2 cellular contexts compared by ENCODE assay signal in the genomic region with DNA sequence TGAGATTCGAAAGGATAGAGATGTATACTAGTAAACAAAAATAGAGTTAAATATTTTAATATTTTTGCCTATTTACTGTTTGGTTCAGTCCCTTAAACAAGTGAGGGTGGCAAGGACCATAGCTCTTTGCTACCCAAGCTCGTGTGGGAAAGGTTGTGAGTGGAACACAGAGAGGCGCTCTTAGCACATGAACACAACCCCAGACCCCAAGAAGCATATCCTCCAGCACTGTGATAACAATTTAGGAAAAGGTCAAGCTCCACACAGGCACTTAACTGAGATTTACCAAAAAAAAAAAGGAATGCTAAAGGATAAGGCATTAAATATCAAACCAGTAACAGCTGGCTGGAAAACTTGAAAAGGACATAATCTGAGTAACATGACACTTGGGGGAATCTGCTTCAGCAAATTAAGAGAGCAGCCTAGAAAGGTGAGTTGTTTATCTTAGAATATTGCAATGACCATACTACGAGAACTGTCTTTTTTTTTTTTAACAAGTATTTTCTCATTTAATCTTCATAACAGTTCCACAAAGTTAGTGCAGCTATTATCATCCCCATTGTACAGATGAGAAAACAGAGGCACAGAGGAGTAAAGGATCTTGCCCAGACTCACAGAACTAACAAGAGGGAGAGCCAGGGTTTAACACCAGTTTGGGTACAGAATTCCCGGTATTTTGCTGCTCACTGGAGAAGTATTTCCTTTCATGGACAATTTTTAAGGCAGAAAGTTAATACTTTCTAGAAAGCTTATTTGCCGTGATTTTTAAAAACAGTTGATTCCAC.
A peak's percentile ranks its signal among the peaks of the same experiment; 100 is the strongest.
TF ChIP-seq lines count a peak whose summit lies in the region.

No MANE protein-coding gene starts in this region.

TF ChIP-seq in HepG2, 621 proteins besides CTCF, POLR2A, EP300 and RAD21 (continued from another document):
- TF ChIP-seq ZNF629 (CRISPR knock-in tag; conservative IDR thresholded peaks at IDR 0.05) (peak; percentile 80), ZNF652 (CRISPR knock-in tag; IDR thresholded peaks at IDR 0.05; ENCODE audit: borderline replicate concordance, low read depth) (no peak), CREM (IDR thresholded peaks at IDR 0.05) (no peak), CREM (CRISPR knock-in tag; IDR thresholded peaks at IDR 0.05) (no peak), ZBTB42 (CRISPR knock-in tag; IDR thresholded peaks at IDR 0.05) (no peak), STAG1 (CRISPR knock-in tag; IDR thresholded peaks at IDR 0.05) (peak; percentile 64), MLLT10 (CRISPR knock-in tag; IDR thresholded peaks at IDR 0.05) (no peak), ZNF24 (IDR thresholded peaks at IDR 0.05) (no peak)
- TF ChIP-seq, protein P1, sequence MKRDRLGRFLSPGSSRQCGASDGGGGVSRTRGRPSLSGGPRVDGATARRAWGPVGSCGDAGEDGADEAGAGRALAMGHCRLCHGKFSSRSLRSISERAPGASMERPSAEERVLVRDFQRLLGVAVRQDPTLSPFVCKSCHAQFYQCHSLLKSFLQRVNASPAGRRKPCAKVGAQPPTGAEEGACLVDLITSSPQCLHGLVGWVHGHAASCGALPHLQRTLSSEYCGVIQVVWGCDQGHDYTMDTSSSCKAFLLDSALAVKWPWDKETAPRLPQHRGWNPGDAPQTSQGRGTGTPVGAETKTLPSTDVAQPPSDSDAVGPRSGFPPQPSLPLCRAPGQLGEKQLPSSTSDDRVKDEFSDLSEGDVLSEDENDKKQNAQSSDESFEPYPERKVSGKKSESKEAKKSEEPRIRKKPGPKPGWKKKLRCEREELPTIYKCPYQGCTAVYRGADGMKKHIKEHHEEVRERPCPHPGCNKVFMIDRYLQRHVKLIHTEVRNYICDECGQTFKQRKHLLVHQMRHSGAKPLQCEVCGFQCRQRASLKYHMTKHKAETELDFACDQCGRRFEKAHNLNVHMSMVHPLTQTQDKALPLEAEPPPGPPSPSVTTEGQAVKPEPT (CRISPR knock-in tag; IDR thresholded peaks at IDR 0.05; ENCODE audit: low read depth), result no peak

TF ChIP-seq in Ishikawa, 13 proteins besides CTCF, POLR2A, EP300 and RAD21 (continued from another document):
- TF ChIP-seq, protein P2, sequence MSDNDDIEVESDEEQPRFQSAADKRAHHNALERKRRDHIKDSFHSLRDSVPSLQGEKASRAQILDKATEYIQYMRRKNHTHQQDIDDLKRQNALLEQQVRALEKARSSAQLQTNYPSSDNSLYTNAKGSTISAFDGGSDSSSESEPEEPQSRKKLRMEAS (IDR thresholded peaks at IDR 0.05), result no peak
- no peak for TF ChIP-seq ZBTB7A (IDR thresholded peaks at IDR 0.05; ENCODE audit: low read depth)
- TF ChIP-seq CEBPB (IDR thresholded peaks at IDR 0.05), result no peak
- no peak for TF ChIP-seq NFIC (IDR thresholded peaks at IDR 0.05)
- TF ChIP-seq FOXM1 (IDR thresholded peaks at IDR 0.05; ENCODE audit: borderline replicate concordance, low read depth), result no peak
- TF ChIP-seq TCF12 (IDR thresholded peaks at IDR 0.05; ENCODE audit: low read depth), result no peak
- TF ChIP-seq, protein P3, sequence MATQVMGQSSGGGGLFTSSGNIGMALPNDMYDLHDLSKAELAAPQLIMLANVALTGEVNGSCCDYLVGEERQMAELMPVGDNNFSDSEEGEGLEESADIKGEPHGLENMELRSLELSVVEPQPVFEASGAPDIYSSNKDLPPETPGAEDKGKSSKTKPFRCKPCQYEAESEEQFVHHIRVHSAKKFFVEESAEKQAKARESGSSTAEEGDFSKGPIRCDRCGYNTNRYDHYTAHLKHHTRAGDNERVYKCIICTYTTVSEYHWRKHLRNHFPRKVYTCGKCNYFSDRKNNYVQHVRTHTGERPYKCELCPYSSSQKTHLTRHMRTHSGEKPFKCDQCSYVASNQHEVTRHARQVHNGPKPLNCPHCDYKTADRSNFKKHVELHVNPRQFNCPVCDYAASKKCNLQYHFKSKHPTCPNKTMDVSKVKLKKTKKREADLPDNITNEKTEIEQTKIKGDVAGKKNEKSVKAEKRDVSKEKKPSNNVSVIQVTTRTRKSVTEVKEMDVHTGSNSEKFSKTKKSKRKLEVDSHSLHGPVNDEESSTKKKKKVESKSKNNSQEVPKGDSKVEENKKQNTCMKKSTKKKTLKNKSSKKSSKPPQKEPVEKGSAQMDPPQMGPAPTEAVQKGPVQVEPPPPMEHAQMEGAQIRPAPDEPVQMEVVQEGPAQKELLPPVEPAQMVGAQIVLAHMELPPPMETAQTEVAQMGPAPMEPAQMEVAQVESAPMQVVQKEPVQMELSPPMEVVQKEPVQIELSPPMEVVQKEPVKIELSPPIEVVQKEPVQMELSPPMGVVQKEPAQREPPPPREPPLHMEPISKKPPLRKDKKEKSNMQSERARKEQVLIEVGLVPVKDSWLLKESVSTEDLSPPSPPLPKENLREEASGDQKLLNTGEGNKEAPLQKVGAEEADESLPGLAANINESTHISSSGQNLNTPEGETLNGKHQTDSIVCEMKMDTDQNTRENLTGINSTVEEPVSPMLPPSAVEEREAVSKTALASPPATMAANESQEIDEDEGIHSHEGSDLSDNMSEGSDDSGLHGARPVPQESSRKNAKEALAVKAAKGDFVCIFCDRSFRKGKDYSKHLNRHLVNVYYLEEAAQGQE (IDR thresholded peaks at IDR 0.05; ENCODE audit: low read depth), result no peak
- TF ChIP-seq EGR1 (IDR thresholded peaks at IDR 0.05), result no peak
- TF ChIP-seq, protein P4, sequence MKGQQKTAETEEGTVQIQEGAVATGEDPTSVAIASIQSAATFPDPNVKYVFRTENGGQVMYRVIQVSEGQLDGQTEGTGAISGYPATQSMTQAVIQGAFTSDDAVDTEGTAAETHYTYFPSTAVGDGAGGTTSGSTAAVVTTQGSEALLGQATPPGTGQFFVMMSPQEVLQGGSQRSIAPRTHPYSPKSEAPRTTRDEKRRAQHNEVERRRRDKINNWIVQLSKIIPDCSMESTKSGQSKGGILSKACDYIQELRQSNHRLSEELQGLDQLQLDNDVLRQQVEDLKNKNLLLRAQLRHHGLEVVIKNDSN (IDR thresholded peaks at IDR 0.05), result no peak
- TF ChIP-seq TEAD4 (IDR thresholded peaks at IDR 0.05), result no peak
- no peak for TF ChIP-seq TAF1 (IDR thresholded peaks at IDR 0.05; ENCODE audit: low read depth)
